8 cellular contexts compared by ENCODE assay signal in genomic region chr2:196066794-196067382, GRCh38. TPM values are rescaled to one million over a fixed set of nuclear protein-coding genes. Genes with fewer than 3 reads are reported as not detected.
DNase-seq lines count a peak whose midpoint lies in the region; ATAC-seq and TF ChIP-seq lines count a peak whose summit lies in the region.

No MANE protein-coding gene starts in this region.

- peaks cover 3% of the 10 kb centered on the region for H3K4me1 Mint-ChIP-seq in progenitor cell of endocrine pancreas (ENCODE audit: low read depth)
- H3K4me1 Mint-ChIP-seq in activated naive CD4-positive, alpha-beta T cell treated with anti-CD3 and anti-CD28 coated beads for 36 hours (ENCODE audit: low read depth), result peaks cover 9% of the 10 kb centered on the region

- DNase-seq in COR-L47 (lab: John Stamatoyannopoulos, UW) (peak; percentile 20), RPMI7951 (ENCODE audit: low read depth) (peak; percentile 55), esophagus muscularis mucosa (ENCODE audit: extremely low spot score) (no peak), progenitor cell of endocrine pancreas (ENCODE audit: low spot score, unreplicated experiment) (no peak), OCI-M2 (lab: John Stamatoyannopoulos, UW; ENCODE audit: unreplicated experiment) (no peak)
- no peak for DNase-seq in activated naive CD4-positive, alpha-beta T cell treated with anti-CD3 and anti-CD28 coated beads for 36 hours

- H3K4me1 ChIP-seq in HEK293 (ENCODE audit: control insufficient read depth, insufficient read depth, low read length) (no peaks in the 10 kb centered on the region), esophagus muscularis mucosa (peaks cover 0 to 19% (median 13%) of the 10 kb centered on the region in 4 donors)

- CTCF ChIA-PET in HEK293 (lab: Yijun Ruan, JAX), result interaction anchor here (0.6 to 3.7 kb wide), 20 partner anchors 9 to 584 kb away, joined by 3 to 35 read pairs (median 3); no protein-coding TSS in a partner anchor
- CTCF ChIA-PET in activated naive CD4-positive, alpha-beta T cell treated with anti-CD3 and anti-CD28 coated beads for 36 hours (lab: Charles Lee), result interaction anchor here (0.5 to 4.2 kb wide), 26 partner anchors 11 to 1519 kb away, joined by 3 to 47 read pairs (median 4); no protein-coding TSS in a partner anchor

- H3K27ac Mint-ChIP-seq in progenitor cell of endocrine pancreas, result no peak overlapping the region
- no peak overlapping the region for H3K27ac Mint-ChIP-seq in activated naive CD4-positive, alpha-beta T cell treated with anti-CD3 and anti-CD28 coated beads for 36 hours

- peaks cover 3% of the 10 kb centered on the region for H3K9me3 Mint-ChIP-seq in progenitor cell of endocrine pancreas (ENCODE audit: low read depth)
- no peaks in the 10 kb centered on the region for H3K9me3 Mint-ChIP-seq in activated naive CD4-positive, alpha-beta T cell treated with anti-CD3 and anti-CD28 coated beads for 36 hours

- intact Hi-C loops in esophagus muscularis mucosa (cut with DNase I), result no loop called here
- intact Hi-C loops in activated naive CD4-positive, alpha-beta T cell treated with anti-CD3 and anti-CD28 coated beads for 36 hours (cut with micrococcal nuclease), result loop anchor here (1.0 to 10.0 kb wide), 5 partner anchors 124 to 570 kb away; partner anchors contain the start of gene HECW2

- no peaks in the 10 kb centered on the region for H3K36me3 ChIP-seq in HEK293 (ENCODE audit: control insufficient read depth in 2 of 2, insufficient read depth in 1 of 2, low read length in 2 of 2)
- H3K36me3 ChIP-seq in esophagus muscularis mucosa, result no peaks in the 10 kb centered on the region

- POLR2A ChIA-PET in HEK293 (lab: Yijun Ruan, JAX), result no interaction called here

- no peaks in the 10 kb centered on the region for H3K27me3 Mint-ChIP-seq in progenitor cell of endocrine pancreas
- peaks cover 2% of the 10 kb centered on the region for H3K27me3 Mint-ChIP-seq in activated naive CD4-positive, alpha-beta T cell treated with anti-CD3 and anti-CD28 coated beads for 36 hours (ENCODE audit: low read depth)

- no peak for TF ChIP-seq POLR2A in esophagus muscularis mucosa (IDR thresholded peaks at IDR 0.05; ENCODE audit: low read depth)

- ATAC-seq in HG03139 (IDR thresholded peaks at IDR 0.05; ENCODE audit: unreplicated experiment), result no peak

- H3K4me3 Mint-ChIP-seq in progenitor cell of endocrine pancreas (ENCODE audit: low read depth), result peak overlapping the region; percentile 52
- H3K4me3 Mint-ChIP-seq in activated naive CD4-positive, alpha-beta T cell treated with anti-CD3 and anti-CD28 coated beads for 36 hours, result no peak overlapping the region

- H3K4me3 ChIP-seq in HEK293 (ENCODE audit: low read depth, low read length) (no peak overlapping the region), esophagus muscularis mucosa (no peak overlapping the region)

- H3K27ac ChIP-seq in HEK293 (ENCODE audit: extremely low read depth, low read depth, low read length) (no peak overlapping the region), esophagus muscularis mucosa (replicated peaks in 1 of 4) (no peak overlapping the region)

- TF ChIP-seq EP300 in esophagus muscularis mucosa (IDR thresholded peaks at IDR 0.05), result no peak

- 16% methylated on average over 4 of the region's 4 CpGs for WGBS in esophagus muscularis mucosa

- H3K36me3 Mint-ChIP-seq in progenitor cell of endocrine pancreas (ENCODE audit: insufficient read depth), result no peaks in the 10 kb centered on the region
- no peaks in the 10 kb centered on the region for H3K36me3 Mint-ChIP-seq in activated naive CD4-positive, alpha-beta T cell treated with anti-CD3 and anti-CD28 coated beads for 36 hours (ENCODE audit: low read depth)

- TF ChIP-seq CTCF in HEK293 (tag by site-specific recombination; IDR thresholded peaks at IDR 0.05) (peak; percentile 36), esophagus muscularis mucosa (IDR thresholded peaks at IDR 0.05) (peak; percentile 33 to 71 (median 64)), progenitor cell of endocrine pancreas (IDR thresholded peaks at IDR 0.05; ENCODE audit: unreplicated experiment) (peak; percentile 70)

- H3K9me3 ChIP-seq in HEK293 (ENCODE audit: control insufficient read depth, insufficient read depth, low read depth, low read length), result no peaks in the 10 kb centered on the region
- no peaks in the 10 kb centered on the region for H3K9me3 ChIP-seq in esophagus muscularis mucosa

- H3K27me3 ChIP-seq in esophagus muscularis mucosa, result no peaks in the 10 kb centered on the region

TF ChIP-seq in HEK293, 187 proteins besides CTCF, POLR2A, EP300 and RAD21:
- TF ChIP-seq ZNF660 (tag by site-specific recombination; IDR thresholded peaks at IDR 0.05) (no peak), ZNF155 (tag by site-specific recombination; IDR thresholded peaks at IDR 0.05) (no peak), ZBTB21 (tag by site-specific recombination; IDR thresholded peaks at IDR 0.05) (no peak), HOXC10 (CRISPR knock-in tag; IDR thresholded peaks at IDR 0.05) (no peak), PRDM1 (tag by site-specific recombination; IDR thresholded peaks at IDR 0.05) (peak; percentile 24; the same call in 1 of the 2 replicates), ZNF654 (tag by site-specific recombination; IDR thresholded peaks at IDR 0.05; ENCODE audit: low read depth) (peak; percentile 70), ZSCAN4 (tag by site-specific recombination; IDR thresholded peaks at IDR 0.05) (no peak)

RNA-seq across cellular contexts. Expression of gene DNAH7, which starts 1.7 kb away (rescaled TPM):
- total RNA-seq in RPMI7951 (2014; rRNA removed; shearing (Covaris generic)), result 0.78 and 1.3 TPM in 2 replicates
- total RNA-seq in esophagus muscularis mucosa (under 1 TPM; 0.39 to 0.98 (median 0.66) TPM), progenitor cell of endocrine pancreas (5.7 and 5.9 TPM in 2 replicates)
- under 1 TPM in 1 of 2 experiments, not detected in 1; 0.29 TPM for total RNA-seq in activated naive CD4-positive, alpha-beta T cell treated with anti-CD3 and anti-CD28 coated beads for 36 hours

Comparison
In these comparisons a context has a peak if more than half of its experiments do, and no peak if none do; other contexts are left out.
1. DNase-seq: peak in COR-L47 (single experiment) and RPMI7951 (single experiment); none in esophagus muscularis mucosa (single experiment), progenitor cell of endocrine pancreas (single experiment), activated naive CD4-positive, alpha-beta T cell treated with anti-CD3 and anti-CD28 coated beads for 36 hours (single experiment) and OCI-M2 (single experiment).
2. Peak in every context shown above with its lines, with median percentiles within 50 percentile points of each other: CTCF ChIP-seq.